ENCODE assay signal across 8 cellular contexts in the genomic region with DNA sequence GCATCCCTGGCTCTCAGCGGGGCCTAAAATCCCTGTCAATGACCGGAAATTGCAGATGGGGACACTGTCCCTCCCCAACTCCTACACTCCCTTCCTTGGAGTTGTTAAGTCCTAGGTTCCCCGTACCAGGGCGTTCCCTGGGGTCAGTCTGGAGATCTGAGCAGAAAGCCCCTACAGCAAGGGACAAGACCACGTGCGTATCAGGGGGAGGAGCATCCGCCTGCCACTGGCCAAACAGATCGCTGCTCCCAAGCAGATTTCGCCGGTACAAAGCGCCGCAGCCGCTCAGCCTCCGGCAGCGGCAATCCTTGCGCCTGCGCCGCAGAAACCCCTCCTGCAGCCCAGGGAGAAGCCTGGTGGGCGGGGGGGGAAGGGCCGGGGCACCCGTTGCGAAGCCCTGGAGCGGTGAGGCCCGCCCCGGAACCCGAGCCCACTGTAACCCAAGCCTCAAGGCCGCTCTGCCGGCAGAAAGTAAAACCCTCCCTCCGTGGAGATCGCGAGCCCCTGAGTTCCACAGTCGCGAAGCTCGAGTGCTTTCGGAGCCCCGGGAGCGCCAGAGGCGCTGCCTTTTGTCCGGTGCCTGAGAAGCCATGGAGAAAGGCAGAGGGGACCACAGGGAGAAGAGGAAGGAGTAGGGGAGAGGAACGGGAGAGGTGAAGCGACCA. TPM values are rescaled to one million over a fixed set of nuclear protein-coding genes. Genes with fewer than 3 reads are reported as not detected.
DNase-seq lines count a peak whose midpoint lies in the region; TF ChIP-seq lines count a peak whose summit lies in the region.

No MANE protein-coding gene starts in this region.

- H3K27ac Mint-ChIP-seq in mesothelial cell of epicardium: no peak overlapping the region

- DNase-seq in COR-L47 (lab: John Stamatoyannopoulos, UW) (peak; percentile 86), NCI-H146 treated with DMSO at 0.1 percent for 48 hours (lab: John Stamatoyannopoulos, UW; ENCODE audit: unreplicated experiment) (peak; percentile 90), anterior cingulate cortex (lab: John Stamatoyannopoulos, UW) (peak in 55 of 58 donors; percentile 28 to 95 (median 71)), mesothelial cell of epicardium (ENCODE audit: low spot score in 2 of 2, unreplicated experiment in 2 of 2) (no peak), foreskin fibroblast (no peak), Kasumi-1 (lab: John Stamatoyannopoulos, UW) (no peak)
- DNase-seq in activated CD4-positive, CD25-positive, alpha-beta regulatory T cell treated with anti-CD3 and anti-CD28 coated beads, Interleukin-2, amount 50 U/mL, for 72 hours: no peak
- DNase-seq in activated CD4-positive, alpha-beta T cell treated with anti-CD3 and anti-CD28 coated beads, Interleukin-2, amount 50 U/mL, for 1 hour: no peak

- peaks cover 83% of the 10 kb centered on the region for H3K27me3 Mint-ChIP-seq in mesothelial cell of epicardium (ENCODE audit: low read depth)

- peaks cover 18% of the 10 kb centered on the region for H3K4me1 Mint-ChIP-seq in mesothelial cell of epicardium

- peak overlapping the region; percentile 62 for H3K4me3 Mint-ChIP-seq in mesothelial cell of epicardium

- no peak overlapping the region for H3K4me3 ChIP-seq in foreskin fibroblast (ENCODE audit: low read depth in 1 of 2, low read length in 2 of 2)

- no peaks in the 10 kb centered on the region for H3K9me3 Mint-ChIP-seq in mesothelial cell of epicardium

- TF ChIP-seq CTCF in mesothelial cell of epicardium (IDR thresholded peaks at IDR 0.05; ENCODE audit: unreplicated experiment): no peak
- TF ChIP-seq CTCF in foreskin fibroblast (IDR thresholded peaks at IDR 0.05; ENCODE audit: low read depth, low read length): no peak

- H3K36me3 Mint-ChIP-seq in mesothelial cell of epicardium: no peaks in the 10 kb centered on the region

RNA-seq across cellular contexts. Expression of a gene that starts 2.7 kb away (rescaled TPM):
- 14.6 to 16.5 TPM (median 15.7 TPM) in 3 replicates for total RNA-seq in mesothelial cell of epicardium

Comparison
In these comparisons a context has a peak if more than half of its experiments do, and no peak if none do; other contexts are left out.
1. DNase-seq: peak in COR-L47 (single experiment), NCI-H146 treated with DMSO at 0.1 percent for 48 hours (single experiment) and anterior cingulate cortex (55 of 58); none in mesothelial cell of epicardium (0 of 2), activated CD4-positive, CD25-positive, alpha-beta regulatory T cell treated with anti-CD3 and anti-CD28 coated beads, Interleukin-2, amount 50 U/mL, for 72 hours (single experiment), activated CD4-positive, alpha-beta T cell treated with anti-CD3 and anti-CD28 coated beads, Interleukin-2, amount 50 U/mL, for 1 hour (single experiment), foreskin fibroblast (0 of 2) and Kasumi-1 (0 of 2).